ENCODE assay signal across 1 cellular context in the genomic region with DNA sequence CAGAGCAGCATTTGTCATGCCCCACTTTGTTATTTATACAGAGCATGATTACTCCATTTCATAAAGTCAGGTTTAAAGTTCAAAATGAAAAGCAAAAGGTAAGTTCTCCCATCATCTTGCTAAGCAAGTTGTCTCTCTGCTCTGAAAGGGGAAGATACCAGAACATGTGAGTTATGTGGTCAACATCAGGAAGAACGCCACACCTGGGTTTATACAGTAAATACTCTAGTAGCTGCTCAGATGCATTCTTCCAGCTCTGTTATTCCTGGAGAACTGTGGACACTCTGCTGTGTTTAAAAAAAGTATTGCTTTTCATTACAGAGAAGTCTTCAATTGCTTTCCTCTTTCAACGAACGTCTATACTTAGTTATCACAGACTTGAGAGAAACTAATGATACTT.
TF ChIP-seq lines count a peak whose summit lies in the region.

No MANE protein-coding gene starts in this region.

TF ChIP-seq in GM12878, 131 proteins besides CTCF, POLR2A, EP300 and RAD21 (continued from another document):
- TF ChIP-seq, protein P1, sequence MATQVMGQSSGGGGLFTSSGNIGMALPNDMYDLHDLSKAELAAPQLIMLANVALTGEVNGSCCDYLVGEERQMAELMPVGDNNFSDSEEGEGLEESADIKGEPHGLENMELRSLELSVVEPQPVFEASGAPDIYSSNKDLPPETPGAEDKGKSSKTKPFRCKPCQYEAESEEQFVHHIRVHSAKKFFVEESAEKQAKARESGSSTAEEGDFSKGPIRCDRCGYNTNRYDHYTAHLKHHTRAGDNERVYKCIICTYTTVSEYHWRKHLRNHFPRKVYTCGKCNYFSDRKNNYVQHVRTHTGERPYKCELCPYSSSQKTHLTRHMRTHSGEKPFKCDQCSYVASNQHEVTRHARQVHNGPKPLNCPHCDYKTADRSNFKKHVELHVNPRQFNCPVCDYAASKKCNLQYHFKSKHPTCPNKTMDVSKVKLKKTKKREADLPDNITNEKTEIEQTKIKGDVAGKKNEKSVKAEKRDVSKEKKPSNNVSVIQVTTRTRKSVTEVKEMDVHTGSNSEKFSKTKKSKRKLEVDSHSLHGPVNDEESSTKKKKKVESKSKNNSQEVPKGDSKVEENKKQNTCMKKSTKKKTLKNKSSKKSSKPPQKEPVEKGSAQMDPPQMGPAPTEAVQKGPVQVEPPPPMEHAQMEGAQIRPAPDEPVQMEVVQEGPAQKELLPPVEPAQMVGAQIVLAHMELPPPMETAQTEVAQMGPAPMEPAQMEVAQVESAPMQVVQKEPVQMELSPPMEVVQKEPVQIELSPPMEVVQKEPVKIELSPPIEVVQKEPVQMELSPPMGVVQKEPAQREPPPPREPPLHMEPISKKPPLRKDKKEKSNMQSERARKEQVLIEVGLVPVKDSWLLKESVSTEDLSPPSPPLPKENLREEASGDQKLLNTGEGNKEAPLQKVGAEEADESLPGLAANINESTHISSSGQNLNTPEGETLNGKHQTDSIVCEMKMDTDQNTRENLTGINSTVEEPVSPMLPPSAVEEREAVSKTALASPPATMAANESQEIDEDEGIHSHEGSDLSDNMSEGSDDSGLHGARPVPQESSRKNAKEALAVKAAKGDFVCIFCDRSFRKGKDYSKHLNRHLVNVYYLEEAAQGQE (IDR thresholded peaks at IDR 0.05; ENCODE audit: low read depth, low read length): no peak
- TF ChIP-seq RUNX3 (IDR thresholded peaks at IDR 0.05; ENCODE audit: low read length) (peak; percentile 83), BHLHE40 (IDR thresholded peaks at IDR 0.05; ENCODE audit: borderline replicate concordance in 1 of 2, low read depth in 2 of 2, low read length in 1 of 2) (peak in 1 of 2 experiments; percentile 15; a peak in 1 of 4 replicates), RAD51 (IDR thresholded peaks at IDR 0.05) (0 out of 2 replicates have a peak, but pooled peaks have one; percentile 28), NFYA (IDR thresholded peaks at IDR 0.05; ENCODE audit: borderline replicate concordance, low read depth, low read length) (no peak), NR2C2 (IDR thresholded peaks at IDR 0.05; ENCODE audit: borderline replicate concordance, control insufficient read depth, insufficient read length, low read depth) (no peak)
- TF ChIP-seq, protein P2, sequence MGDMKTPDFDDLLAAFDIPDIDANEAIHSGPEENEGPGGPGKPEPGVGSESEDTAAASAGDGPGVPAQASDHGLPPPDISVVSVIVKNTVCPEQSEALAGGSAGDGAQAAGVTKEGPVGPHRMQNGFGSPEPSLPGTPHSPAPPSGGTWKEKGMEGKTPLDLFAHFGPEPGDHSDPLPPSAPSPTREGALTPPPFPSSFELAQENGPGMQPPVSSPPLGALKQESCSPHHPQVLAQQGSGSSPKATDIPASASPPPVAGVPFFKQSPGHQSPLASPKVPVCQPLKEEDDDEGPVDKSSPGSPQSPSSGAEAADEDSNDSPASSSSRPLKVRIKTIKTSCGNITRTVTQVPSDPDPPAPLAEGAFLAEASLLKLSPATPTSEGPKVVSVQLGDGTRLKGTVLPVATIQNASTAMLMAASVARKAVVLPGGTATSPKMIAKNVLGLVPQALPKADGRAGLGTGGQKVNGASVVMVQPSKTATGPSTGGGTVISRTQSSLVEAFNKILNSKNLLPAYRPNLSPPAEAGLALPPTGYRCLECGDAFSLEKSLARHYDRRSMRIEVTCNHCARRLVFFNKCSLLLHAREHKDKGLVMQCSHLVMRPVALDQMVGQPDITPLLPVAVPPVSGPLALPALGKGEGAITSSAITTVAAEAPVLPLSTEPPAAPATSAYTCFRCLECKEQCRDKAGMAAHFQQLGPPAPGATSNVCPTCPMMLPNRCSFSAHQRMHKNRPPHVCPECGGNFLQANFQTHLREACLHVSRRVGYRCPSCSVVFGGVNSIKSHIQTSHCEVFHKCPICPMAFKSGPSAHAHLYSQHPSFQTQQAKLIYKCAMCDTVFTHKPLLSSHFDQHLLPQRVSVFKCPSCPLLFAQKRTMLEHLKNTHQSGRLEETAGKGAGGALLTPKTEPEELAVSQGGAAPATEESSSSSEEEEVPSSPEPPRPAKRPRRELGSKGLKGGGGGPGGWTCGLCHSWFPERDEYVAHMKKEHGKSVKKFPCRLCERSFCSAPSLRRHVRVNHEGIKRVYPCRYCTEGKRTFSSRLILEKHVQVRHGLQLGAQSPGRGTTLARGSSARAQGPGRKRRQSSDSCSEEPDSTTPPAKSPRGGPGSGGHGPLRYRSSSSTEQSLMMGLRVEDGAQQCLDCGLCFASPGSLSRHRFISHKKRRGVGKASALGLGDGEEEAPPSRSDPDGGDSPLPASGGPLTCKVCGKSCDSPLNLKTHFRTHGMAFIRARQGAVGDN (IDR thresholded peaks at IDR 0.05): no peak
TF ChIP-seq in GM12878: peak in this region for 3.
